In the genomic region with DNA sequence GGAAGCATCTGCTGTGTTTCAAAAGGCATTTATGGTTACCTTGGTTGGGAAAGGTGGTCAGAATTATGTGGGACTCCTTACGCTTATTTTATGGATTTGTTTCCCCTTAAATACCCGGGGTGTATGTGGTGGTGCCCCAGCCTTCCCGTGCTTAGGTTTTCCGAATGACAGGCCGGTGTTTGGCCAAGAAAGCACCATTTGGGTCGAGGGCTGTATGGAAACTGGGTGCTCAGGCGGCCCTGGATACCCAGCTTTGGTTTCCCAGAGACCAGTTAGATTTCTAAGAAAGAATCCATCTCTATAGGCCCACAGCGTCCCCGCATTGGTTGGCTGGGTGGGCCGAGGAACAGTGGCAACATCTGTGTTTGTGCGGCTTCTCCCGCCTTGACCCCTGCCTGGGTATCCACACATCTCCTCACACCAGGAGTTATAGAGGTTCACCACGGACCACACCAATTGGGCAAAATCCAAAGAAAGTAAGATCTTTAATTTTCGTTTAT, we compare ENCODE assay signal across 9 cellular contexts. TPM values are rescaled to one million over a fixed set of nuclear protein-coding genes. Genes with fewer than 3 reads are reported as not detected.
DNase-seq lines count a peak whose midpoint lies in the region; ATAC-seq, FAIRE-seq and TF ChIP-seq lines count a peak whose summit lies in the region.
"Had no signal": no experiment of that assay in that cellular context is flagged by ENCODE, and none has a peak within 500 bp of the region (broad histone marks: within the 10 kb centered on the region; RNA-seq: fewer than 3 reads in every experiment).

No MANE protein-coding gene starts in this region.

- WGBS in heart left ventricle, 4 donors: 76 to 83% (median 80%) methylated on average over 14 of the region's 14 CpGs

- H3K4me1 ChIP-seq in heart left ventricle (peaks cover 0 to 16% (median 6%) of the 10 kb centered on the region in 12 donors), colonic mucosa (no peaks in the 10 kb centered on the region), upper lobe of right lung (peaks cover 7% of the 10 kb centered on the region)

- peak overlapping the region in 2 of 12 donors; percentile 23 to 70 for H3K27ac ChIP-seq in heart left ventricle
- H3K27ac ChIP-seq in colonic mucosa: no peak overlapping the region
- peak overlapping the region; percentile 59 for H3K27ac ChIP-seq in upper lobe of right lung

- H3K27me3 Mint-ChIP-seq in mesothelial cell of epicardium (ENCODE audit: low read depth): peaks cover 88% of the 10 kb centered on the region

- no peaks in the 10 kb centered on the region for H3K9me3 Mint-ChIP-seq in mesothelial cell of epicardium

- H3K9ac ChIP-seq in colonic mucosa (ENCODE audit: low read depth in 2 of 2, low read length in 2 of 2): peak overlapping the region; percentile 54 to 73

- H3K27ac Mint-ChIP-seq in mesothelial cell of epicardium: no peak overlapping the region

- H3K36me3 ChIP-seq in heart left ventricle: no peaks in the 10 kb centered on the region
- H3K36me3 ChIP-seq in colonic mucosa: no peaks in the 10 kb centered on the region
- H3K36me3 ChIP-seq in upper lobe of right lung: no peaks in the 10 kb centered on the region

- H3K36me3 Mint-ChIP-seq in mesothelial cell of epicardium: no peaks in the 10 kb centered on the region

- DNase-seq in heart left ventricle (no peak), Right ventricle myocardium superior (no peak), colonic mucosa (no peak), mesothelial cell of epicardium (ENCODE audit: low spot score in 2 of 2, unreplicated experiment in 2 of 2) (no peak), upper lobe of right lung (no peak), HPDE6-E6E7 (ENCODE audit: extremely low spot score) (no peak), GM19239 (ENCODE audit: insufficient read length, low spot score) (no peak), EL (no peak)
- DNase-seq: T-helper 9 cell had no signal

- FAIRE-seq in GM19239 (lab: Jason Lieb, UNC): no peak

- no peak for ATAC-seq in heart left ventricle
- no peak for ATAC-seq in Right ventricle myocardium superior (ENCODE audit: poor library complexity)
- no peak for ATAC-seq in upper lobe of right lung

- H3K4me3 Mint-ChIP-seq in mesothelial cell of epicardium: peak overlapping the region; percentile 62

- H3K27me3 ChIP-seq in heart left ventricle: peaks cover 0 to 19% (median 4%) of the 10 kb centered on the region in 9 donors
- no peaks in the 10 kb centered on the region for H3K27me3 ChIP-seq in colonic mucosa
- H3K27me3 ChIP-seq in upper lobe of right lung: no peaks in the 10 kb centered on the region

- peaks cover 2% of the 10 kb centered on the region for H3K4me1 Mint-ChIP-seq in mesothelial cell of epicardium

- peak overlapping the region in 11 of 12 donors; percentile 47 to 75 (median 66) for H3K4me3 ChIP-seq in heart left ventricle
- H3K4me3 ChIP-seq in colonic mucosa: peak overlapping the region; percentile 67
- H3K4me3 ChIP-seq in upper lobe of right lung: peak overlapping the region; percentile 72

- no peak for TF ChIP-seq POLR2A in heart left ventricle (IDR thresholded peaks at IDR 0.05)

- H3K9me3 ChIP-seq in heart left ventricle (no peaks in the 10 kb centered on the region), colonic mucosa (no peaks in the 10 kb centered on the region), upper lobe of right lung (no peaks in the 10 kb centered on the region)

- no peak for TF ChIP-seq CTCF in heart left ventricle (IDR thresholded peaks at IDR 0.05)
- no peak for TF ChIP-seq CTCF in colonic mucosa (IDR thresholded peaks at IDR 0.05)
- no peak for TF ChIP-seq CTCF in mesothelial cell of epicardium (IDR thresholded peaks at IDR 0.05; ENCODE audit: unreplicated experiment)
- TF ChIP-seq CTCF in upper lobe of right lung (IDR thresholded peaks at IDR 0.05): no peak

- intact Hi-C loops in heart left ventricle (cut with DNase I) (no loop called here), Right ventricle myocardium superior (cut with DNase I) (no loop called here), colonic mucosa (cut with DNase I) (no loop called here), upper lobe of right lung (cut with DNase I) (no loop called here)

RNA-seq across cellular contexts. Expression of a gene that starts 0.9 kb away (rescaled TPM):
- total RNA-seq in heart left ventricle (1 to 10 TPM in 7 of 9 donors, under 1 TPM in 2; 0.86 to 7.7 (median 2.2) TPM), Right ventricle myocardium superior (1.6 TPM), colonic mucosa (1 to 10 TPM; 7.6 to 8.0 TPM), mesothelial cell of epicardium (0.22 to 0.40 TPM (median 0.29 TPM) in 3 replicates), upper lobe of right lung (22.3 TPM)
- polyA plus RNA-seq in heart left ventricle: 1 to 10 TPM in 1 of 2 donors, under 1 TPM in 1; 0.51 to 1.5 TPM
